ENCODE assay signal across 1 cellular context in genomic region chr21:35096959-35097358, GRCh38.
TF ChIP-seq lines count a peak whose summit lies in the region.

No MANE protein-coding gene starts in this region.

TF ChIP-seq in K562, 482 proteins besides CTCF, POLR2A, EP300 and RAD21 (continued from another document):
- TF ChIP-seq ZBTB49 (CRISPR knock-in tag; IDR thresholded peaks at IDR 0.05; ENCODE audit: borderline replicate concordance), result no peak
- TF ChIP-seq ZBTB11 (CRISPR knock-in tag; IDR thresholded peaks at IDR 0.05), result no peak
- TF ChIP-seq NCOA1 (IDR thresholded peaks at IDR 0.05; ENCODE audit: low read depth), result no peak
- no peak for TF ChIP-seq ELF4 (CRISPR knock-in tag; IDR thresholded peaks at IDR 0.05)
- TF ChIP-seq NCOA2 (IDR thresholded peaks at IDR 0.05; ENCODE audit: partially characterized antibody in 2 of 2), result no peak
- TF ChIP-seq CBFB (CRISPR knock-in tag; IDR thresholded peaks at IDR 0.05), result no peak
- no peak for TF ChIP-seq PHB2 (IDR thresholded peaks at IDR 0.05; ENCODE audit: low read depth)
- TF ChIP-seq DPF2 (IDR thresholded peaks at IDR 0.05), result 0 out of 2 replicates have a peak, but pooled peaks have one; percentile 17
- peak; percentile 53; the same call in 1 of the 2 replicates for TF ChIP-seq ZBTB40 (IDR thresholded peaks at IDR 0.05)
- no peak for TF ChIP-seq ZBTB40 (CRISPR knock-in tag; IDR thresholded peaks at IDR 0.05)
- TF ChIP-seq ZNF347 (CRISPR knock-in tag; IDR thresholded peaks at IDR 0.05; ENCODE audit: low read depth), result no peak
- TF ChIP-seq NELFE (IDR thresholded peaks at IDR 0.05; ENCODE audit: insufficient read depth, insufficient read length), result no peak
